In the genomic region with DNA sequence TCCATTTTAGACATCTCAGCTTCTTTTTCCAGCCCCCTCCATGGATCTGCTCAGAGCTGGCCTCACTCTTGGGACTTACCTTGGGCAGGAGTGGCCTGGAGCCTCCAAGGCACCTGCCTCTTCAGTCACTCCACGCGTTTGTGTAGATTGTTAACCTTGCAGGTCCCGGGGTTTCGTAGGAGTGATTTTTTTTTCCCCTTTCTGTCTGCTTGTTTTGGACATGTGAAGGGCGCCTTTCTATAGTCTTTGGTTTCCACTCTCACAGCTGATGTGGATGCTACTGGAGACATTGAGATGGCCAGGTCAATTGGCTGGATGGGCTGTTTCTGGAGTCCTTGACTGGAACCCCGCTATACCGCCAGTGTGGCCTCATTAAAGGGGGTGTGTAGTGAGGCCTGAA, we compare ENCODE assay signal across 1 cellular context.
TF ChIP-seq lines count a peak whose summit lies in the region.

No MANE protein-coding gene starts in this region.

TF ChIP-seq in K562, 482 proteins besides CTCF, POLR2A, EP300 and RAD21:
- TF ChIP-seq, protein P1, sequence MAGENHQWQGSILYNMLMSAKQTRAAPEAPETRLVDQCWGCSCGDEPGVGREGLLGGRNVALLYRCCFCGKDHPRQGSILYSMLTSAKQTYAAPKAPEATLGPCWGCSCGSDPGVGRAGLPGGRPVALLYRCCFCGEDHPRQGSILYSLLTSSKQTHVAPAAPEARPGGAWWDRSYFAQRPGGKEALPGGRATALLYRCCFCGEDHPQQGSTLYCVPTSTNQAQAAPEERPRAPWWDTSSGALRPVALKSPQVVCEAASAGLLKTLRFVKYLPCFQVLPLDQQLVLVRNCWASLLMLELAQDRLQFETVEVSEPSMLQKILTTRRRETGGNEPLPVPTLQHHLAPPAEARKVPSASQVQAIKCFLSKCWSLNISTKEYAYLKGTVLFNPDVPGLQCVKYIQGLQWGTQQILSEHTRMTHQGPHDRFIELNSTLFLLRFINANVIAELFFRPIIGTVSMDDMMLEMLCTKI (IDR thresholded peaks at IDR 0.05; ENCODE audit: partially characterized antibody): no peak
- no peak for TF ChIP-seq NR4A1 (CRISPR knock-in tag; IDR thresholded peaks at IDR 0.05)
- TF ChIP-seq NR4A1 (tag; IDR thresholded peaks at IDR 0.05): no peak
- TF ChIP-seq SUPT5H (IDR thresholded peaks at IDR 0.05): no peak
- TF ChIP-seq PHF21A (IDR thresholded peaks at IDR 0.05; ENCODE audit: borderline replicate concordance, low read depth): no peak
- TF ChIP-seq, protein P2, sequence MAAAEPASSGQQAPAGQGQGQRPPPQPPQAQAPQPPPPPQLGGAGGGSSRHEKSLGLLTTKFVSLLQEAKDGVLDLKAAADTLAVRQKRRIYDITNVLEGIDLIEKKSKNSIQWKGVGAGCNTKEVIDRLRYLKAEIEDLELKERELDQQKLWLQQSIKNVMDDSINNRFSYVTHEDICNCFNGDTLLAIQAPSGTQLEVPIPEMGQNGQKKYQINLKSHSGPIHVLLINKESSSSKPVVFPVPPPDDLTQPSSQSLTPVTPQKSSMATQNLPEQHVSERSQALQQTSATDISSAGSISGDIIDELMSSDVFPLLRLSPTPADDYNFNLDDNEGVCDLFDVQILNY (CRISPR knock-in tag; IDR thresholded peaks at IDR 0.05): no peak
- TF ChIP-seq TCF3 (CRISPR knock-in tag; IDR thresholded peaks at IDR 0.05): no peak
- TF ChIP-seq, protein P3, sequence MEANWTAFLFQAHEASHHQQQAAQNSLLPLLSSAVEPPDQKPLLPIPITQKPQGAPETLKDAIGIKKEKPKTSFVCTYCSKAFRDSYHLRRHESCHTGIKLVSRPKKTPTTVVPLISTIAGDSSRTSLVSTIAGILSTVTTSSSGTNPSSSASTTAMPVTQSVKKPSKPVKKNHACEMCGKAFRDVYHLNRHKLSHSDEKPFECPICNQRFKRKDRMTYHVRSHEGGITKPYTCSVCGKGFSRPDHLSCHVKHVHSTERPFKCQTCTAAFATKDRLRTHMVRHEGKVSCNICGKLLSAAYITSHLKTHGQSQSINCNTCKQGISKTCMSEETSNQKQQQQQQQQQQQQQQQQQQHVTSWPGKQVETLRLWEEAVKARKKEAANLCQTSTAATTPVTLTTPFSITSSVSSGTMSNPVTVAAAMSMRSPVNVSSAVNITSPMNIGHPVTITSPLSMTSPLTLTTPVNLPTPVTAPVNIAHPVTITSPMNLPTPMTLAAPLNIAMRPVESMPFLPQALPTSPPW (CRISPR knock-in tag; IDR thresholded peaks at IDR 0.05): no peak
- TF ChIP-seq CBFA2T2 (conservative IDR thresholded peaks at IDR 0.05): no peak
- TF ChIP-seq, protein P4, sequence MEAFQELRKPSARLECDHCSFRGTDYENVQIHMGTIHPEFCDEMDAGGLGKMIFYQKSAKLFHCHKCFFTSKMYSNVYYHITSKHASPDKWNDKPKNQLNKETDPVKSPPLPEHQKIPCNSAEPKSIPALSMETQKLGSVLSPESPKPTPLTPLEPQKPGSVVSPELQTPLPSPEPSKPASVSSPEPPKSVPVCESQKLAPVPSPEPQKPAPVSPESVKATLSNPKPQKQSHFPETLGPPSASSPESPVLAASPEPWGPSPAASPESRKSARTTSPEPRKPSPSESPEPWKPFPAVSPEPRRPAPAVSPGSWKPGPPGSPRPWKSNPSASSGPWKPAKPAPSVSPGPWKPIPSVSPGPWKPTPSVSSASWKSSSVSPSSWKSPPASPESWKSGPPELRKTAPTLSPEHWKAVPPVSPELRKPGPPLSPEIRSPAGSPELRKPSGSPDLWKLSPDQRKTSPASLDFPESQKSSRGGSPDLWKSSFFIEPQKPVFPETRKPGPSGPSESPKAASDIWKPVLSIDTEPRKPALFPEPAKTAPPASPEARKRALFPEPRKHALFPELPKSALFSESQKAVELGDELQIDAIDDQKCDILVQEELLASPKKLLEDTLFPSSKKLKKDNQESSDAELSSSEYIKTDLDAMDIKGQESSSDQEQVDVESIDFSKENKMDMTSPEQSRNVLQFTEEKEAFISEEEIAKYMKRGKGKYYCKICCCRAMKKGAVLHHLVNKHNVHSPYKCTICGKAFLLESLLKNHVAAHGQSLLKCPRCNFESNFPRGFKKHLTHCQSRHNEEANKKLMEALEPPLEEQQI (IDR thresholded peaks at IDR 0.05): no peak
- no peak for TF ChIP-seq CREBBP (IDR thresholded peaks at IDR 0.05; ENCODE audit: low read depth, low read length)
- no peak for TF ChIP-seq HNRNPL (IDR thresholded peaks at IDR 0.05; ENCODE audit: low read depth, low read length)
- TF ChIP-seq LEF1 (IDR thresholded peaks at IDR 0.05): no peak
- TF ChIP-seq SRSF9 (IDR thresholded peaks at IDR 0.05; ENCODE audit: borderline replicate concordance, low read depth, low read length): no peak
- no peak for TF ChIP-seq SMC3 (conservative IDR thresholded peaks at IDR 0.05; ENCODE audit: insufficient read depth, low read depth, low read length)
- no peak for TF ChIP-seq RHOXF2B (CRISPR knock-in tag; conservative IDR thresholded peaks at IDR 0.05)
- no peak for TF ChIP-seq CBX3 (IDR thresholded peaks at IDR 0.05; ENCODE audit: borderline replicate concordance in 1 of 2, low read length in 2 of 2)
- no peak for TF ChIP-seq FOXP1 (CRISPR knock-in tag; IDR thresholded peaks at IDR 0.05)
- TF ChIP-seq, protein P5, sequence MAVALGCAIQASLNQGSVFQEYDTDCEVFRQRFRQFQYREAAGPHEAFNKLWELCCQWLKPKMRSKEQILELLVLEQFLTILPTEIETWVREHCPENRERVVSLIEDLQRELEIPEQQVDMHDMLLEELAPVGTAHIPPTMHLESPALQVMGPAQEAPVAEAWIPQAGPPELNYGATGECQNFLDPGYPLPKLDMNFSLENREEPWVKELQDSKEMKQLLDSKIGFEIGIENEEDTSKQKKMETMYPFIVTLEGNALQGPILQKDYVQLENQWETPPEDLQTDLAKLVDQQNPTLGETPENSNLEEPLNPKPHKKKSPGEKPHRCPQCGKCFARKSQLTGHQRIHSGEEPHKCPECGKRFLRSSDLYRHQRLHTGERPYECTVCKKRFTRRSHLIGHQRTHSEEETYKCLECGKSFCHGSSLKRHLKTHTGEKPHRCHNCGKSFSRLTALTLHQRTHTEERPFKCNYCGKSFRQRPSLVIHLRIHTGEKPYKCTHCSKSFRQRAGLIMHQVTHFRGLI (CRISPR knock-in tag; IDR thresholded peaks at IDR 0.05): no peak
- TF ChIP-seq ZNF23 (CRISPR knock-in tag; IDR thresholded peaks at IDR 0.05): no peak
- no peak for TF ChIP-seq ZNF76 (CRISPR knock-in tag; IDR thresholded peaks at IDR 0.05; ENCODE audit: borderline replicate concordance)
